In the genomic region with DNA sequence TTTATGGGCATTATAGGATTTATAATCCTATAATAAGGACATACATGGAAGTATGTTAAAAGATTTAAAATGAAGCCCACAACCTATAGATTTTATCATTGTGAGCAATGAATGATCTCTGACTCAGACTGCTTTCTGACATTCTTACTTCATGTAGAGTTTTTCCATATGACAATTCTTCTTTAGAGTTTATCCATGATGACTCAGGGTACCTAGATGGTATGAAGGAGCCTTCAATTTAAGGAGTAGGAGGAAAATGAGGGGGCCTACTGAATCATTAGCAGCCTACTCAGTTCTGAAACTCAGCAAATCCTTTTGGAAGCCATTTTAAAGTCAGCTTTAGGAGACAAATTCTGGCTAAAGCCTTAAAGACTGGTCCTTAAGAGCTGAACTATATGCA, we compare ENCODE assay signal across 16 cellular contexts. TPM values are rescaled to one million over a fixed set of nuclear protein-coding genes. Genes with fewer than 3 reads are reported as not detected.
DNase-seq lines count a peak whose midpoint lies in the region; ATAC-seq, FAIRE-seq and TF ChIP-seq lines count a peak whose summit lies in the region.
"Had no signal": no experiment of that assay in that cellular context is flagged by ENCODE, and none has a peak within 500 bp of the region (broad histone marks: within the 10 kb centered on the region; RNA-seq: fewer than 3 reads in every experiment).

No MANE protein-coding gene starts in this region.

- H3K27ac Mint-ChIP-seq in astrocyte (ENCODE audit: unreplicated experiment): peak overlapping the region; percentile 21

- FAIRE-seq in astrocyte (lab: Jason Lieb, UNC): no peak

- intact Hi-C loops in mucosa of descending colon (cut with DNase I, micrococcal nuclease): no loop called here

- peak overlapping the region; percentile 39 for H3K4me2 ChIP-seq in astrocyte (ENCODE audit: low read length)

- H3K27ac ChIP-seq in HUES64 (ENCODE audit: low read depth, low read length): peak overlapping the region; percentile 39; the same call in 1 of the 2 replicates
- peak overlapping the region; percentile 46 for H3K27ac ChIP-seq in astrocyte (ENCODE audit: low read depth, low read length)
- H3K27ac ChIP-seq: right lobe of liver, SJCRH30, vagina had no signal

- H3K4me1 ChIP-seq in HUES64 (ENCODE audit: insufficient read depth, low read length) (peaks cover 86% of the 10 kb centered on the region), astrocyte (ENCODE audit: insufficient read depth, low read length) (peaks cover 7% of the 10 kb centered on the region), mucosa of descending colon (ENCODE audit: low read depth) (peaks cover 50% of the 10 kb centered on the region)
- H3K4me1 ChIP-seq: SJCRH30 had no signal

- no peak for TF ChIP-seq CTCF in astrocyte (IDR thresholded peaks at IDR 0.05; ENCODE audit: insufficient read depth, low read depth, low read length)
- no peak for TF ChIP-seq CTCF in mucosa of descending colon (IDR thresholded peaks at IDR 0.05)

- H3K4me3 ChIP-seq in HUES64 (ENCODE audit: low read length) (no peak overlapping the region), astrocyte (ENCODE audit: insufficient read depth, low read depth, low read length) (no peak overlapping the region), mucosa of descending colon (no peak overlapping the region)
- H3K4me3 ChIP-seq: right lobe of liver, SJCRH30, vagina had no signal

- H3K36me3 ChIP-seq in HUES64 (ENCODE audit: insufficient read depth, low read length) (peaks cover 2% of the 10 kb centered on the region), astrocyte (ENCODE audit: insufficient read depth, low read length) (no peaks in the 10 kb centered on the region), mucosa of descending colon (ENCODE audit: low read depth) (no peaks in the 10 kb centered on the region)
- H3K36me3 ChIP-seq: right lobe of liver, vagina had no signal

- no peaks in the 10 kb centered on the region for H3K9me3 ChIP-seq in HUES64 (ENCODE audit: insufficient read depth, low read depth, low read length)
- no peaks in the 10 kb centered on the region for H3K9me3 ChIP-seq in astrocyte (ENCODE audit: insufficient read depth, low read depth, low read length)
- H3K9me3 ChIP-seq in mucosa of descending colon: no peaks in the 10 kb centered on the region
- H3K9me3 ChIP-seq: right lobe of liver, SJCRH30, vagina had no signal

- H3K9ac ChIP-seq in HUES64 (ENCODE audit: low read depth, low read length) (no peak overlapping the region), astrocyte (ENCODE audit: low read length) (no peak overlapping the region)

- DNase-seq in EL (peak; percentile 75), astrocyte (ENCODE audit: low read depth) (peak; percentile 69), mucosa of descending colon (no peak), NCI-H2029 treated with DMSO at 0.1 percent for 48 hours (lab: John Stamatoyannopoulos, UW) (no peak)
- DNase-seq: activated CD4-positive, alpha-beta T cell treated with anti-CD3 and anti-CD28 coated beads for 1 hour; anterior cingulate cortex; COR-L47; NCI-H1105 treated with DMSO at 0.1 percent for 48 hours; NCI-H524 treated with DMSO at 0.1 percent for 48 hours; right lobe of liver; SJCRH30 had no signal

- no peaks in the 10 kb centered on the region for H3K27me3 Mint-ChIP-seq in astrocyte (ENCODE audit: low read depth, unreplicated experiment)

- no peak overlapping the region for H2AFZ ChIP-seq in astrocyte (ENCODE audit: low read depth, low read length)

- H3K79me2 ChIP-seq in astrocyte (ENCODE audit: insufficient read depth, low read length): peaks cover 67% of the 10 kb centered on the region

- ATAC-seq in mucosa of descending colon (peak; percentile 46), HG02763 (IDR thresholded peaks at IDR 0.05; ENCODE audit: unreplicated experiment) (no peak), GM21528 (IDR thresholded peaks at IDR 0.05; ENCODE audit: low FRiP score, unreplicated experiment) (no peak), GM18870 (IDR thresholded peaks at IDR 0.05; ENCODE audit: unreplicated experiment) (no peak)
- ATAC-seq: right lobe of liver had no signal

- peaks cover 4% of the 10 kb centered on the region for H4K20me1 ChIP-seq in astrocyte (ENCODE audit: insufficient read depth, low read length)

- H3K27me3 ChIP-seq in HUES64 (ENCODE audit: insufficient read depth, low read length) (no peaks in the 10 kb centered on the region), astrocyte (ENCODE audit: insufficient read depth, low read length) (no peaks in the 10 kb centered on the region)
- H3K27me3 ChIP-seq: right lobe of liver, SJCRH30, vagina had no signal

- no peak overlapping the region for H3K4me3 Mint-ChIP-seq in astrocyte (ENCODE audit: unreplicated experiment)

- H3K9me3 Mint-ChIP-seq in astrocyte (ENCODE audit: unreplicated experiment): no peaks in the 10 kb centered on the region

- peaks cover 2% of the 10 kb centered on the region for H3K36me3 Mint-ChIP-seq in astrocyte (ENCODE audit: low read depth, unreplicated experiment)

- peaks cover 45% of the 10 kb centered on the region for H3K4me1 Mint-ChIP-seq in astrocyte (ENCODE audit: low read depth, unreplicated experiment)

RNA-seq across cellular contexts. Expression of gene PELI1, which starts 10.4 kb away (rescaled TPM):
- polyA plus RNA-seq in HUES64 (2013, experiment 1 of 2): 30.2 TPM
- 35.2 TPM for polyA plus RNA-seq in HUES64 (2013, experiment 2 of 2)
- total RNA-seq in astrocyte: 23.1 and 23.8 TPM in 2 replicates
- 10 to 100 TPM; 45.6 to 51.2 (median 48.9) TPM for total RNA-seq in mucosa of descending colon

Comparison
In these comparisons a context has a peak if more than half of its experiments do, and no peak if none do; other contexts are left out.
1. DNase-seq: peak in EL (single experiment) and astrocyte (single experiment); none in mucosa of descending colon (0 of 3) and NCI-H2029 treated with DMSO at 0.1 percent for 48 hours (single experiment).